8 cellular contexts compared by ENCODE assay signal in genomic region chr16:8963825-8964441, GRCh38. TPM values are rescaled to one million over a fixed set of nuclear protein-coding genes. Genes with fewer than 3 reads are reported as not detected.
DNase-seq lines count a peak whose midpoint lies in the region; ATAC-seq and TF ChIP-seq lines count a peak whose summit lies in the region.

Gene USP7 (minus strand): TSS chr16:8963906. CDS start chr16:8963285, 621 bp downstream.

- 0% methylated on average over 11 to 17 of the region's 78 CpGs for WGBS in upper lobe of left lung, 2 donors

- peaks cover 4% of the 10 kb centered on the region for H3K27me3 Mint-ChIP-seq in activated naive CD8-positive, alpha-beta T cell treated with anti-CD3 and anti-CD28 coated beads, Interleukin-2, amount 50 U/mL, for 24 hours

- H3K36me3 Mint-ChIP-seq in activated naive CD8-positive, alpha-beta T cell treated with anti-CD3 and anti-CD28 coated beads, Interleukin-2, amount 50 U/mL, for 24 hours (ENCODE audit: low read depth) = peaks cover 13% of the 10 kb centered on the region

- no peaks in the 10 kb centered on the region for H3K36me3 ChIP-seq in upper lobe of left lung

- no peaks in the 10 kb centered on the region for H3K9me3 Mint-ChIP-seq in activated naive CD8-positive, alpha-beta T cell treated with anti-CD3 and anti-CD28 coated beads, Interleukin-2, amount 50 U/mL, for 24 hours

- peaks cover 33 to 41% (median 37%) of the 10 kb centered on the region in 4 donors for H3K4me1 ChIP-seq in upper lobe of left lung

- intact Hi-C loops in cardiac septum (cut with DNase I) (loop anchor here (2.0 kb wide), 1 partner anchor 127 kb away; the partner anchor contains the start of gene HAPSTR1), posterior vena cava (cut with DNase I) (loop anchor here in 1 of 2 donors (10.0 kb wide), 1 partner anchor 131 kb away; the partner anchor contains the start of gene HAPSTR1)

- H3K27ac ChIP-seq in upper lobe of left lung = peak within 1 kb of the TSS; percentile 86 to 93 (median 88)

- peak; percentile 77 for ATAC-seq in HG02678 (IDR thresholded peaks at IDR 0.05; ENCODE audit: unreplicated experiment)
- peak; percentile 93 for ATAC-seq in activated naive CD8-positive, alpha-beta T cell treated with anti-CD3 and anti-CD28 coated beads, Interleukin-2, amount 50 U/mL, for 24 hours
- ATAC-seq in upper lobe of left lung (ENCODE audit: low FRiP score in 2 of 2) = peak; percentile 94 to 96

- H3K27ac Mint-ChIP-seq in activated naive CD8-positive, alpha-beta T cell treated with anti-CD3 and anti-CD28 coated beads, Interleukin-2, amount 50 U/mL, for 24 hours = peak within 1 kb of the TSS; percentile 95

- H3K27me3 ChIP-seq in upper lobe of left lung = no peaks in the 10 kb centered on the region

- H3K4me1 Mint-ChIP-seq in activated naive CD8-positive, alpha-beta T cell treated with anti-CD3 and anti-CD28 coated beads, Interleukin-2, amount 50 U/mL, for 24 hours = peaks cover 43% of the 10 kb centered on the region

- peak within 1 kb of the TSS; percentile 77 for H3K4me3 ChIP-seq in GM12865 (ENCODE audit: low read depth, low read length)
- H3K4me3 ChIP-seq in upper lobe of left lung = peak within 1 kb of the TSS; percentile 71 to 93 (median 89)

- H3K9me3 ChIP-seq in upper lobe of left lung = no peaks in the 10 kb centered on the region

- DNase-seq in GM12865 (ENCODE audit: low read depth) (peak; percentile 96), NCI-H1105 (lab: John Stamatoyannopoulos, UW) (peak; percentile 89), SW480 (ENCODE audit: low spot score) (peak; percentile 85), cardiac septum (ENCODE audit: low spot score) (peak; percentile 97), posterior vena cava (ENCODE audit: low spot score) (peak; percentile 98), upper lobe of left lung (peak; percentile 92 to 99)
- DNase-seq in activated naive CD8-positive, alpha-beta T cell treated with anti-CD3 and anti-CD28 coated beads, Interleukin-2, amount 50 U/mL, for 24 hours = peak; percentile 94

- peak in 2 of 4 donors; percentile 34 to 71 for TF ChIP-seq POLR2A in upper lobe of left lung (IDR thresholded peaks at IDR 0.05)

- no peak for TF ChIP-seq CTCF in GM12865 (IDR thresholded peaks at IDR 0.05; ENCODE audit: insufficient read depth, low read depth, low read length, missing control alignments)
- peak in 1 of 6 experiments; percentile 17 for TF ChIP-seq CTCF in upper lobe of left lung (IDR thresholded peaks at IDR 0.05)

- no peak for TF ChIP-seq EP300 in upper lobe of left lung (IDR thresholded peaks at IDR 0.05)

- H3K4me3 Mint-ChIP-seq in activated naive CD8-positive, alpha-beta T cell treated with anti-CD3 and anti-CD28 coated beads, Interleukin-2, amount 50 U/mL, for 24 hours = peak within 1 kb of the TSS; percentile 92

RNA-seq across cellular contexts. Expression of gene USP7, which starts in this region (rescaled TPM):
- 74.6 TPM for total RNA-seq in cardiac septum
- 10 to 100 TPM; 72.2 to 82.7 TPM for total RNA-seq in posterior vena cava
- total RNA-seq in upper lobe of left lung = 100 to 1,000 TPM in 1 of 6 donors, 10 to 100 TPM in 5; 68.2 to 122 (median 72.2) TPM

Comparison
In these comparisons a context has a peak if more than half of its experiments do, and no peak if none do; other contexts are left out.
1. Peak in every context shown above with its lines: DNase-seq, ATAC-seq, H3K4me3 ChIP-seq and H3K27ac ChIP-seq.